In the genomic region with DNA sequence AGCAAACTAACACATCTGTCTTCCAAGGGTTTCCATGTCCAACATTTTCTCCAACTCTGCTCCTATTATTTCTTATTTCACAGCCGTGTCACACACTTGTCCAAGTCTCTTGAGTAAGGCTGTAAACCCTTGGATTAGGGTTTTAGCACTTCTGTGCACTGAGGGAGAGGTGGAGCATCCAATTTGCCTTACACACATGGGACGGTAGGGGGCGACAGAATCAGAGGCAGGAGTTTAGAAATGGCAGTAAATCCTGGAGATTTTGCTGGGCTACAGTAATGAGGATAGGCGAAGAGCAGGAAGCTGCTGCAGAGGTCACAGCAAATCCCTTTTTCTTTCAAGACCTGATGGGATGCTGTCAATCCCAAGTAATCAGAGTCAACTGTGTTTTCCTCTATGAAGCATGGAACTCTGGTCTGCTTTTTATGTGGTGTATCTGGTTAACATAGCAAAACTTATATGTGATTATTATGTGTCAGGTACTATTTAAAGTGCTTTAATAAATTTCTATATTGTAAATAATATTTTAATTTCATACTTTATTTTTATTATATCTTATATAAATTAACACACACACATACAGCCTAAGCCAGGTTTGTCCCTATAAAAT, we compare ENCODE assay signal across 10 cellular contexts. TPM values are rescaled to one million over a fixed set of nuclear protein-coding genes. Genes with fewer than 3 reads are reported as not detected.
A peak's percentile ranks its signal among the peaks of the same experiment; 100 is the strongest.
DNase-seq lines count a peak whose midpoint lies in the region; ATAC-seq and TF ChIP-seq lines count a peak whose summit lies in the region.
"Had no signal": no experiment of that assay in that cellular context is flagged by ENCODE, and none has a peak within 500 bp of the region (broad histone marks: within the 10 kb centered on the region; RNA-seq: fewer than 3 reads in every experiment).

No MANE protein-coding gene starts in this region.

- H3K27ac ChIP-seq in WERI-Rb-1 (no peak overlapping the region), mesendoderm (ENCODE audit: low read depth, low read length) (no peak overlapping the region), dorsolateral prefrontal cortex (no peak overlapping the region)
- H3K27ac ChIP-seq: vagina had no signal

- no peak overlapping the region for H3K27ac Mint-ChIP-seq in activated CD4-positive, alpha-beta T cell treated with anti-CD3 and anti-CD28 coated beads, Interleukin-2, amount 10 ng/mL, durations not matched to agents 24 days and 14 days

- H3K4me3 ChIP-seq in WERI-Rb-1 (ENCODE audit: low read depth, low read length) (no peak overlapping the region), mesendoderm (ENCODE audit: low read length) (no peak overlapping the region), dorsolateral prefrontal cortex (no peak overlapping the region)
- H3K4me3 ChIP-seq: vagina had no signal

- H2BK15ac ChIP-seq in mesendoderm (replicated peaks; ENCODE audit: low read depth) = no peak overlapping the region

- H3K4me2 ChIP-seq in mesendoderm (ENCODE audit: low read length) = no peak overlapping the region

- H3K9ac ChIP-seq in mesendoderm (ENCODE audit: low read length) = no peak overlapping the region

- no peak overlapping the region for H2BK120ac ChIP-seq in mesendoderm (ENCODE audit: low read depth, low read length)

- intact Hi-C loops in activated CD4-positive, alpha-beta T cell treated with anti-CD3 and anti-CD28 coated beads, Interleukin-2, amount 10 ng/mL, durations not matched to agents 24 days and 14 days (cut with micrococcal nuclease) = no loop called here
- intact Hi-C loops in dorsolateral prefrontal cortex (cut with DNase I) = no loop called here

- no peak overlapping the region for H3K4me3 Mint-ChIP-seq in activated CD4-positive, alpha-beta T cell treated with anti-CD3 and anti-CD28 coated beads, Interleukin-2, amount 10 ng/mL, durations not matched to agents 24 days and 14 days

- no peaks in the 10 kb centered on the region for H3K4me1 Mint-ChIP-seq in activated CD4-positive, alpha-beta T cell treated with anti-CD3 and anti-CD28 coated beads, Interleukin-2, amount 10 ng/mL, durations not matched to agents 24 days and 14 days

- H3K18ac ChIP-seq in mesendoderm (ENCODE audit: low read length) = no peak overlapping the region

- H3K27me3 Mint-ChIP-seq in activated CD4-positive, alpha-beta T cell treated with anti-CD3 and anti-CD28 coated beads, Interleukin-2, amount 10 ng/mL, durations not matched to agents 24 days and 14 days = peaks cover 1% of the 10 kb centered on the region

- H3K79me1 ChIP-seq in mesendoderm (ENCODE audit: low read length) = no peaks in the 10 kb centered on the region

- no peaks in the 10 kb centered on the region for H3K4me1 ChIP-seq in mesendoderm (ENCODE audit: control insufficient read depth, low read depth, low read length)
- H3K4me1 ChIP-seq: vagina had no signal

- H4K8ac ChIP-seq in mesendoderm (ENCODE audit: low read depth, low read length) = no peak overlapping the region

- H3K79me2 ChIP-seq in mesendoderm (ENCODE audit: control insufficient read depth, insufficient read depth, low read length) = no peaks in the 10 kb centered on the region

- H2BK5ac ChIP-seq in mesendoderm (ENCODE audit: low read length) = no peak overlapping the region

- no peak overlapping the region for H4K5ac ChIP-seq in mesendoderm (ENCODE audit: low read length)

- no CpG with 5 or more reads among the region's 4 CpGs for WGBS in mesendoderm (ENCODE audit: extremely low coverage, insufficient coverage, low lambda C conversion rate)

- no peaks in the 10 kb centered on the region for H3K9me3 Mint-ChIP-seq in activated CD4-positive, alpha-beta T cell treated with anti-CD3 and anti-CD28 coated beads, Interleukin-2, amount 10 ng/mL, durations not matched to agents 24 days and 14 days

- ATAC-seq in HG02610 (IDR thresholded peaks at IDR 0.05; ENCODE audit: unreplicated experiment) (no peak), GM21390 (IDR thresholded peaks at IDR 0.05; ENCODE audit: unreplicated experiment) (no peak)

- 0 out of 2 replicates have a peak, but pooled peaks have one; percentile 7 for TF ChIP-seq RAD21 in Ishikawa (IDR thresholded peaks at IDR 0.05; ENCODE audit: low read depth)

- TF ChIP-seq EP300 in Ishikawa (IDR thresholded peaks at IDR 0.05; ENCODE audit: borderline replicate concordance) = no peak

- no peak overlapping the region for H2AK5ac ChIP-seq in mesendoderm (ENCODE audit: low read length)

- no peaks in the 10 kb centered on the region for H3K9me3 ChIP-seq in WERI-Rb-1 (ENCODE audit: severe bottlenecking)
- H3K9me3 ChIP-seq: vagina had no signal

- H3K23ac ChIP-seq in mesendoderm (ENCODE audit: low read length) = no peak overlapping the region

- H3K27me3 ChIP-seq in WERI-Rb-1 (ENCODE audit: insufficient read depth, low read depth, severe bottlenecking) (peaks cover 76% of the 10 kb centered on the region), mesendoderm (ENCODE audit: insufficient read depth, low read length, poor library complexity) (no peaks in the 10 kb centered on the region), dorsolateral prefrontal cortex (peaks cover 0 to 12% (median 0%) of the 10 kb centered on the region in 45 donors)
- H3K27me3 ChIP-seq: vagina had no signal

- DNase-seq in activated CD4-positive, alpha-beta T cell treated with anti-CD3 and anti-CD28 coated beads, Interleukin-2, amount 10 ng/mL, durations not matched to agents 24 days and 14 days = peak; percentile 75
- DNase-seq in activated CD4-positive, alpha-beta T cell treated with anti-CD3 and anti-CD28 coated beads for 1 hour = no peak
- DNase-seq in WERI-Rb-1 (peak; percentile 70), mesendoderm (peak; percentile 7), dorsolateral prefrontal cortex (no peak)
- DNase-seq: DMS79 had no signal

- no peak overlapping the region for H3K4ac ChIP-seq in mesendoderm (ENCODE audit: low read depth, low read length)

- H3K36me3 ChIP-seq in WERI-Rb-1 (no peaks in the 10 kb centered on the region), mesendoderm (ENCODE audit: control insufficient read depth, insufficient read depth, low read length) (no peaks in the 10 kb centered on the region)
- H3K36me3 ChIP-seq: vagina had no signal

- H3K36me3 Mint-ChIP-seq in activated CD4-positive, alpha-beta T cell treated with anti-CD3 and anti-CD28 coated beads, Interleukin-2, amount 10 ng/mL, durations not matched to agents 24 days and 14 days (ENCODE audit: low read depth) = no peaks in the 10 kb centered on the region

- H3K56ac ChIP-seq in mesendoderm (ENCODE audit: low read length) = no peak overlapping the region

- TF ChIP-seq CTCF in WERI-Rb-1 (IDR thresholded peaks at IDR 0.05; ENCODE audit: low read depth, low read length) (peak; percentile 89), dorsolateral prefrontal cortex (IDR thresholded peaks at IDR 0.05 in 54 of 56, conservative IDR thresholded peaks at IDR 0.05 in 2 of 56; ENCODE audit: low read depth in 1 of 56, partially characterized antibody in 56 of 56) (peak in 7 of 56 donors; percentile 16 to 23 (median 20))

TF ChIP-seq in Ishikawa, 13 proteins besides CTCF, POLR2A, EP300 and RAD21 (continues in another document):
- TF ChIP-seq YY1 (IDR thresholded peaks at IDR 0.05; ENCODE audit: low read depth) (no peak), TAF1 (IDR thresholded peaks at IDR 0.05; ENCODE audit: low read depth) (no peak), EGR1 (IDR thresholded peaks at IDR 0.05) (no peak), FOXM1 (IDR thresholded peaks at IDR 0.05; ENCODE audit: borderline replicate concordance, low read depth) (no peak), TEAD4 (IDR thresholded peaks at IDR 0.05) (no peak)
- TF ChIP-seq, protein P1, sequence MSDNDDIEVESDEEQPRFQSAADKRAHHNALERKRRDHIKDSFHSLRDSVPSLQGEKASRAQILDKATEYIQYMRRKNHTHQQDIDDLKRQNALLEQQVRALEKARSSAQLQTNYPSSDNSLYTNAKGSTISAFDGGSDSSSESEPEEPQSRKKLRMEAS (IDR thresholded peaks at IDR 0.05) = no peak
- TF ChIP-seq, protein P2, sequence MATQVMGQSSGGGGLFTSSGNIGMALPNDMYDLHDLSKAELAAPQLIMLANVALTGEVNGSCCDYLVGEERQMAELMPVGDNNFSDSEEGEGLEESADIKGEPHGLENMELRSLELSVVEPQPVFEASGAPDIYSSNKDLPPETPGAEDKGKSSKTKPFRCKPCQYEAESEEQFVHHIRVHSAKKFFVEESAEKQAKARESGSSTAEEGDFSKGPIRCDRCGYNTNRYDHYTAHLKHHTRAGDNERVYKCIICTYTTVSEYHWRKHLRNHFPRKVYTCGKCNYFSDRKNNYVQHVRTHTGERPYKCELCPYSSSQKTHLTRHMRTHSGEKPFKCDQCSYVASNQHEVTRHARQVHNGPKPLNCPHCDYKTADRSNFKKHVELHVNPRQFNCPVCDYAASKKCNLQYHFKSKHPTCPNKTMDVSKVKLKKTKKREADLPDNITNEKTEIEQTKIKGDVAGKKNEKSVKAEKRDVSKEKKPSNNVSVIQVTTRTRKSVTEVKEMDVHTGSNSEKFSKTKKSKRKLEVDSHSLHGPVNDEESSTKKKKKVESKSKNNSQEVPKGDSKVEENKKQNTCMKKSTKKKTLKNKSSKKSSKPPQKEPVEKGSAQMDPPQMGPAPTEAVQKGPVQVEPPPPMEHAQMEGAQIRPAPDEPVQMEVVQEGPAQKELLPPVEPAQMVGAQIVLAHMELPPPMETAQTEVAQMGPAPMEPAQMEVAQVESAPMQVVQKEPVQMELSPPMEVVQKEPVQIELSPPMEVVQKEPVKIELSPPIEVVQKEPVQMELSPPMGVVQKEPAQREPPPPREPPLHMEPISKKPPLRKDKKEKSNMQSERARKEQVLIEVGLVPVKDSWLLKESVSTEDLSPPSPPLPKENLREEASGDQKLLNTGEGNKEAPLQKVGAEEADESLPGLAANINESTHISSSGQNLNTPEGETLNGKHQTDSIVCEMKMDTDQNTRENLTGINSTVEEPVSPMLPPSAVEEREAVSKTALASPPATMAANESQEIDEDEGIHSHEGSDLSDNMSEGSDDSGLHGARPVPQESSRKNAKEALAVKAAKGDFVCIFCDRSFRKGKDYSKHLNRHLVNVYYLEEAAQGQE (IDR thresholded peaks at IDR 0.05; ENCODE audit: low read depth) = no peak
- TF ChIP-seq, protein P3, sequence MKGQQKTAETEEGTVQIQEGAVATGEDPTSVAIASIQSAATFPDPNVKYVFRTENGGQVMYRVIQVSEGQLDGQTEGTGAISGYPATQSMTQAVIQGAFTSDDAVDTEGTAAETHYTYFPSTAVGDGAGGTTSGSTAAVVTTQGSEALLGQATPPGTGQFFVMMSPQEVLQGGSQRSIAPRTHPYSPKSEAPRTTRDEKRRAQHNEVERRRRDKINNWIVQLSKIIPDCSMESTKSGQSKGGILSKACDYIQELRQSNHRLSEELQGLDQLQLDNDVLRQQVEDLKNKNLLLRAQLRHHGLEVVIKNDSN (IDR thresholded peaks at IDR 0.05) = no peak

RNA-seq across cellular contexts. Expression of gene LCE5A, which starts 15.4 kb away (rescaled TPM):
- not detected in 2 replicates for total RNA-seq in activated CD4-positive, alpha-beta T cell treated with anti-CD3 and anti-CD28 coated beads, Interleukin-2, amount 10 ng/mL, durations not matched to agents 24 days and 14 days
- polyA plus RNA-seq in mesendoderm (2013, experiment 1 of 2) = not detected
- polyA plus RNA-seq in mesendoderm (2013, experiment 2 of 2) = not detected
- total RNA-seq in dorsolateral prefrontal cortex = under 1 TPM in 2 of 120 experiments, not detected in 118; 0.63 to 0.80 TPM
- total RNA-seq: vagina had no signal

RNA-seq across cellular contexts. Expression of gene CRCT1, which starts 19.1 kb away (rescaled TPM):
- total RNA-seq in activated CD4-positive, alpha-beta T cell treated with anti-CD3 and anti-CD28 coated beads, Interleukin-2, amount 10 ng/mL, durations not matched to agents 24 days and 14 days = not detected in 2 replicates
- polyA plus RNA-seq in mesendoderm (2013, experiment 1 of 2) = not detected
- not detected for polyA plus RNA-seq in mesendoderm (2013, experiment 2 of 2)
- not detected for total RNA-seq in dorsolateral prefrontal cortex

Comparison
In these comparisons a context has a peak if more than half of its experiments do, and no peak if none do; other contexts are left out.
1. DNase-seq: peak in activated CD4-positive, alpha-beta T cell treated with anti-CD3 and anti-CD28 coated beads, Interleukin-2, amount 10 ng/mL, durations not matched to agents 24 days and 14 days (single experiment), WERI-Rb-1 (single experiment) and mesendoderm (single experiment); none in activated CD4-positive, alpha-beta T cell treated with anti-CD3 and anti-CD28 coated beads for 1 hour (single experiment) and dorsolateral prefrontal cortex (0 of 10).